8 cellular contexts compared by ENCODE assay signal in genomic region chr22:28772633-28773460, GRCh38.
DNase-seq lines count a peak whose midpoint lies in the region; ATAC-seq lines count a peak whose summit lies in the region.

CCDC117 (plus strand) TSS chr22:28772695; CDS start chr22:28772850, 155 bp downstream.

- H3K4me2 ChIP-seq in BLaER1 treated with 17β-estradiol and CSF1 and Interleukin-3, amounts not matched to agents 10 nM and 100 nM, result peak within 1 kb of the TSS; percentile 56 to 86 (median 80)

- peaks cover 35 to 39% (median 38%) of the 10 kb centered on the region in 11 experiments for H3K36me3 ChIP-seq in BLaER1 treated with 17β-estradiol and CSF1 and Interleukin-3, amounts not matched to agents 10 nM and 100 nM

- H3K9me3 ChIP-seq in BLaER1 treated with 17β-estradiol and CSF1 and Interleukin-3, amounts not matched to agents 10 nM and 100 nM (replicated peaks in 1 of 11), result peaks cover 8 to 14% (median 10%) of the 10 kb centered on the region in 11 experiments; a peak in 18 of 22 replicates

- H3K4me1 ChIP-seq in BLaER1 treated with 17β-estradiol and CSF1 and Interleukin-3, amounts not matched to agents 10 nM and 100 nM, result peaks cover 18 to 38% (median 22%) of the 10 kb centered on the region in 10 experiments

- peak; percentile 99 for DNase-seq in GM19240 (ENCODE audit: insufficient read length, low spot score)
- peak; percentile 85 to 96 for DNase-seq in NCI-H524 (lab: John Stamatoyannopoulos, UW)
- peak; percentile 96 for DNase-seq in activated CD4-positive, alpha-beta T cell treated with anti-CD3 and anti-CD28 coated beads for 48 hours
- DNase-seq in stimulated activated CD4-positive, alpha-beta T cell treated with anti-CD3 and anti-CD28 coated beads, Interleukin-1b, Interleukin-23, amount 100 ng/mL, for 24 hours (ENCODE audit: low read depth in 4 of 4, low spot score in 1 of 4), result peak; percentile 81 to 93 (median 84)

- peaks cover 0 to 41% (median 35%) of the 10 kb centered on the region in 11 experiments; a peak in 17 of 22 replicates for H4K20me1 ChIP-seq in BLaER1 treated with 17β-estradiol and CSF1 and Interleukin-3, amounts not matched to agents 10 nM and 100 nM

- ATAC-seq in HG03457 (IDR thresholded peaks at IDR 0.05; ENCODE audit: unreplicated experiment), result peak; percentile 69

- peak within 1 kb of the TSS; percentile 92 to 99 (median 98) for H3K9ac ChIP-seq in BLaER1 treated with 17β-estradiol and CSF1 and Interleukin-3, amounts not matched to agents 10 nM and 100 nM

- peak within 1 kb of the TSS; percentile 72 to 96 (median 84) for H3K4me3 ChIP-seq in BLaER1 treated with 17β-estradiol and CSF1 and Interleukin-3, amounts not matched to agents 10 nM and 100 nM

- peak within 1 kb of the TSS; percentile 93 to 99 (median 97) for H3K27ac ChIP-seq in BLaER1 treated with 17β-estradiol and CSF1 and Interleukin-3, amounts not matched to agents 10 nM and 100 nM
- H3K27ac ChIP-seq in cingulate gyrus (ENCODE audit: low read depth, low read length) (peak within 1 kb of the TSS; percentile 96), layer of hippocampus (ENCODE audit: low read depth, low read length) (peak within 1 kb of the TSS; percentile 99)

- no peaks in the 10 kb centered on the region for H3K27me3 ChIP-seq in BLaER1 treated with 17β-estradiol and CSF1 and Interleukin-3, amounts not matched to agents 10 nM and 100 nM
- H3K27me3 ChIP-seq in layer of hippocampus (ENCODE audit: control insufficient read depth, insufficient read depth, low read length), result no peaks in the 10 kb centered on the region

Comparison
In these comparisons a context has a peak if more than half of its experiments do, and no peak if none do; other contexts are left out.
1. Peak in every context shown above with its lines: DNase-seq, ATAC-seq, H3K4me3 ChIP-seq and H3K27ac ChIP-seq.